In the genomic region with DNA sequence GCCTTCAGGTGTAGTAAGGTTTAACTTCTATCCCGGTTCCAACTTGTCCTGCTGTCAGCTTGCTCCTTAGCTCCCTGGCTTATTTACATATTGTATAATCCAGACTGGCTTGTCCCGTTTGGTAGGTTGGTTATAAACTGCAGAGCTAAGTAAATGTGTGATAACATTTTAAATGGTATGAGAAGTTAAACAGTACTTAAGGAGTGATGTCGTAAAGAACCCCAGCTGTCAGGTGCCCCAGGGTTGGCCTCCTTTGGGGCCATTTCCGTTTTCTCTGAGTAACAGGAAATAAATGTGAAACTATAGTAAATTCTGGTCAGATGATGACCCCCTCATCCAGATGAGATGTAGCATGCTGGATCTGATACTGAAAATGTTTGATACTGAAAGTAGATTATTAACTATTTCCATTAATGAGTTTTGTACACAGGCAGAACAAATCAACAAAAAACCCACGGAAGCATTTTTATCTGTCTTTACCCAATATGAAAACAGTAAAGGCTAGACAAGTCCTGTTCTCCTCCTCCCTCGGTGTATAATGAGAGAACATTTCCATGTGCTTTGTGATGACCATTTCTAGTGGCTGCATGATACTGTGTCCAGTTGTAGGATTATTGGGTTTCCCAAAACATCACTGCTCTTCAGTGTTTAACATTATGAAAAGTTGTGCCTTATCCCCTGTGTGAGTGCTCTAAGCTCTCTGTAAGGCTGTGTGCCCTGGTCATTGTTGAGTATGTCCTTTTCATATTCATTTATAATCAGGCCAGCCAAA, we compare ENCODE assay signal across 8 cellular contexts. TPM values are rescaled to one million over a fixed set of nuclear protein-coding genes. Genes with fewer than 3 reads are reported as not detected.
A peak's percentile ranks its signal among the peaks of the same experiment; 100 is the strongest.
DNase-seq lines count a peak whose midpoint lies in the region; ATAC-seq and TF ChIP-seq lines count a peak whose summit lies in the region.

No MANE protein-coding gene starts in this region.

- H3K27me3 ChIP-seq in ascending aorta (no peaks in the 10 kb centered on the region), vagina (no peaks in the 10 kb centered on the region)

- TF ChIP-seq CTCF in ascending aorta (IDR thresholded peaks at IDR 0.05) (no peak), vagina (IDR thresholded peaks at IDR 0.05) (no peak)

- H3K36me3 ChIP-seq in ascending aorta (no peaks in the 10 kb centered on the region), vagina (no peaks in the 10 kb centered on the region)

- H3K4me1 ChIP-seq in ascending aorta (peaks cover 13 to 65% of the 10 kb centered on the region in 2 donors), vagina (peaks cover 68% of the 10 kb centered on the region)

- H3K9me3 ChIP-seq in ascending aorta (no peaks in the 10 kb centered on the region), vagina (no peaks in the 10 kb centered on the region)

- intact Hi-C loops in ascending aorta (cut with DNase I) (loop anchor here (10.0 kb wide), 1 partner anchor 544 kb away; no protein-coding TSS in a partner anchor), vagina (cut with DNase I) (no loop called here)

- H3K4me3 ChIP-seq in ascending aorta: peak overlapping the region; percentile 14 to 27
- no peak overlapping the region for H3K4me3 ChIP-seq in vagina

- peak; percentile 80 for ATAC-seq in HG02610 (IDR thresholded peaks at IDR 0.05; ENCODE audit: unreplicated experiment)

- TF ChIP-seq POLR2A in vagina (IDR thresholded peaks at IDR 0.05): no peak

- DNase-seq in activated T-cell treated with anti-CD3 and anti-CD28 coated beads for 48 hours (ENCODE audit: low read depth) (peak; percentile 17), activated T-cell treated with anti-CD3 and anti-CD28 coated beads for 4 hours (no peak), NAMALWA (ENCODE audit: low spot score) (peak; percentile 94), ascending aorta (ENCODE audit: low spot score in 2 of 2) (no peak), left kidney (ENCODE audit: low read depth, low spot score) (peak; percentile 78), vagina (ENCODE audit: extremely low spot score in 2 of 2) (no peak), HuH-7 (ENCODE audit: low spot score) (no peak)

- peak overlapping the region; percentile 79 to 83 for H3K27ac ChIP-seq in ascending aorta
- H3K27ac ChIP-seq in vagina: peak overlapping the region; percentile 5

RNA-seq across cellular contexts. Expression of a gene that starts 22.4 kb away (rescaled TPM):
- total RNA-seq in ascending aorta (31.0 TPM), vagina (29.0 TPM)

Comparison
In these comparisons a context has a peak if more than half of its experiments do, and no peak if none do; other contexts are left out.
1. DNase-seq: peak in activated T-cell treated with anti-CD3 and anti-CD28 coated beads for 48 hours (single experiment), NAMALWA (single experiment) and left kidney (single experiment); none in activated T-cell treated with anti-CD3 and anti-CD28 coated beads for 4 hours (single experiment), ascending aorta (0 of 2), vagina (0 of 2) and HuH-7 (single experiment).
2. H3K4me3 ChIP-seq: peak in ascending aorta (2 of 2); none in vagina (0 of 2).